8 cellular contexts compared by ENCODE assay signal in genomic region chr14:31208546-31209424, GRCh38. TPM values are rescaled to one million over a fixed set of nuclear protein-coding genes. Genes with fewer than 3 reads are reported as not detected.
A peak's percentile ranks its signal among the peaks of the same experiment; 100 is the strongest.
DNase-seq lines count a peak whose midpoint lies in the region; ATAC-seq, FAIRE-seq and TF ChIP-seq lines count a peak whose summit lies in the region.

No MANE protein-coding gene starts in this region.

- no peak overlapping the region for H3T11ph ChIP-seq in H9 (ENCODE audit: low read length)

- TF ChIP-seq RAD21 in H1 (IDR thresholded peaks at IDR 0.05 in 1 of 2, conservative IDR thresholded peaks at IDR 0.05 in 1 of 2; ENCODE audit: low read depth in 2 of 2, low read length in 2 of 2) = no peak

- no peak for TF ChIP-seq EP300 in H1 (IDR thresholded peaks at IDR 0.05; ENCODE audit: borderline replicate concordance in 1 of 2, low read depth in 2 of 2, low read length in 2 of 2)
- no peak for TF ChIP-seq EP300 in ovary (IDR thresholded peaks at IDR 0.05)

- no peaks in the 10 kb centered on the region for H3K27me3 ChIP-seq in H9 (ENCODE audit: insufficient read depth, low read length)
- H3K27me3 ChIP-seq in H1 (replicated peaks in 1 of 4; ENCODE audit: control insufficient read depth in 3 of 4, extremely low read depth in 1 of 4, insufficient read depth in 3 of 4, low read length in 3 of 4) = no peaks in the 10 kb centered on the region
- no peaks in the 10 kb centered on the region for H3K27me3 ChIP-seq in ovary

- H3K4me1 ChIP-seq in H9 (ENCODE audit: insufficient read depth, low read length) (no peaks in the 10 kb centered on the region), H1 (replicated peaks in 1 of 4; ENCODE audit: control insufficient read depth in 3 of 4, insufficient read depth in 4 of 4, low read length in 3 of 4) (peaks cover 0 to 1% (median 0%) of the 10 kb centered on the region in 4 experiments; a peak in 1 of 7 replicates), ovary (ENCODE audit: insufficient read depth) (peaks cover 3% of the 10 kb centered on the region)

- H2BK120ac ChIP-seq in H9 (ENCODE audit: low read depth, low read length, poor library complexity, severe bottlenecking) = no peak overlapping the region
- peak overlapping the region; percentile 90 for H2BK120ac ChIP-seq in H1 (replicated peaks; ENCODE audit: low read depth, low read length)

- H3K79me2 ChIP-seq in H9 (ENCODE audit: insufficient read depth, low read length) (peaks cover 7% of the 10 kb centered on the region), H1 (ENCODE audit: control insufficient read depth in 1 of 2, insufficient read depth in 2 of 2, low read length in 2 of 2) (peaks cover 4 to 31% of the 10 kb centered on the region in 2 experiments; a peak in 3 of 4 replicates)

- ATAC-seq in HG03280 (IDR thresholded peaks at IDR 0.05; ENCODE audit: unreplicated experiment) = no peak
- no peak for ATAC-seq in GM21526 (IDR thresholded peaks at IDR 0.05; ENCODE audit: low FRiP score, unreplicated experiment)
- ATAC-seq in GM18909 (IDR thresholded peaks at IDR 0.05; ENCODE audit: poor library complexity, unreplicated experiment) = no peak

- H3K23ac ChIP-seq in H9 (ENCODE audit: insufficient read length, low read depth, low read length) (no peak overlapping the region), H1 (ENCODE audit: insufficient read length) (no peak overlapping the region)

- peak overlapping the region; percentile 90 to 91 for H3K4me3 Mint-ChIP-seq in H9

- H2BK12ac ChIP-seq in H9 (ENCODE audit: insufficient read length, low read depth, low read length) (no peak overlapping the region), H1 (ENCODE audit: low read depth, low read length) (no peak overlapping the region; the same call in 1 of the 2 replicates)

- H3K23me2 ChIP-seq in H9 (ENCODE audit: insufficient read length, low read depth, low read length, poor library complexity, severe bottlenecking) = peaks cover 13% of the 10 kb centered on the region
- H3K23me2 ChIP-seq in H1 (ENCODE audit: low read depth, low read length) = peaks cover 10% of the 10 kb centered on the region

- no peaks in the 10 kb centered on the region for H4K20me1 ChIP-seq in H9 (ENCODE audit: control insufficient read depth, insufficient read depth, insufficient read length)
- peaks cover 3 to 8% of the 10 kb centered on the region in 2 experiments for H4K20me1 ChIP-seq in H1 (replicated peaks in 1 of 2; ENCODE audit: control insufficient read depth in 1 of 2, insufficient read depth in 2 of 2, low read length in 2 of 2)

- H2BK15ac ChIP-seq in H9 (ENCODE audit: low read depth, low read length) (no peak overlapping the region), H1 (ENCODE audit: low read length) (0 out of 2 replicates have a peak overlapping the region, but pooled peaks have one; percentile 92)

- H4K5ac ChIP-seq in H9 (ENCODE audit: insufficient read length, low read depth, low read length) = no peak overlapping the region
- H4K5ac ChIP-seq in H1 (ENCODE audit: insufficient read length, low read depth, low read length) = no peak overlapping the region

- peaks cover 0 to 5% (median 0%) of the 10 kb centered on the region in 4 experiments; a peak in 1 of 8 replicates for H3K36me3 ChIP-seq in H1 (ENCODE audit: control insufficient read depth in 2 of 4, insufficient read depth in 4 of 4, low read length in 3 of 4)
- no peaks in the 10 kb centered on the region for H3K36me3 ChIP-seq in ovary

- CTCF ChIA-PET in H1 (lab: Charles Lee; ENCODE audit: partially characterized antibody) = interaction anchor here (0.6 to 3.3 kb wide), 13 partner anchors 9 to 1219 kb away, joined by 3 to 15 read pairs (median 4); no protein-coding TSS in a partner anchor

- H4K8ac ChIP-seq in H9 (replicated peaks; ENCODE audit: insufficient read length, low read depth, low read length) (no peak overlapping the region), H1 (ENCODE audit: extremely low read depth, insufficient read depth, low read length) (no peak overlapping the region)

- H3K18ac ChIP-seq in H9 (ENCODE audit: insufficient read length, low read depth, low read length) (no peak overlapping the region), H1 (ENCODE audit: extremely low read depth, low read length) (peak overlapping the region; percentile 98; the same call in 1 of the 2 replicates)

- H3K36me3 Mint-ChIP-seq in H9 (ENCODE audit: insufficient read depth in 1 of 3, low read depth in 3 of 3) = peaks cover 8 to 15% (median 12%) of the 10 kb centered on the region in 3 experiments; a peak in 6 of 7 replicates

- FAIRE-seq in H1 (lab: Jason Lieb, UNC) = no peak

- no peak overlapping the region for H4K91ac ChIP-seq in H9 (ENCODE audit: insufficient read length, low read depth, low read length)
- H4K91ac ChIP-seq in H1 (replicated peaks; ENCODE audit: insufficient read length, low read length) = peak overlapping the region; percentile 100

- H3K4ac ChIP-seq in H9 (ENCODE audit: low read depth, low read length) (no peak overlapping the region), H1 (replicated peaks; ENCODE audit: insufficient read length, low read depth, low read length) (no peak overlapping the region)

- H3K9me3 ChIP-seq in H9 (ENCODE audit: control insufficient read depth, low read depth, low read length) = no peaks in the 10 kb centered on the region
- H3K9me3 ChIP-seq in H1 (ENCODE audit: insufficient read depth in 2 of 2, low read depth in 1 of 2, low read length in 1 of 2) = no peaks in the 10 kb centered on the region
- no peaks in the 10 kb centered on the region for H3K9me3 ChIP-seq in ovary

- POLR2A ChIA-PET in H1 (lab: Charles Lee; ENCODE audit: partially characterized antibody) = interaction anchor here (0.9 to 4.0 kb wide), 11 partner anchors 8 to 182 kb away, joined by 3 to 23 read pairs (median 4); partner anchors contain the start of gene STRN3

- no CpG with 5 or more reads among the region's 16 CpGs for WGBS in H9 (ENCODE audit: extremely low coverage, insufficient read length, low lambda C conversion rate)
- 86% methylated on average over 16 of the region's 16 CpGs; no CpG with 5 or more reads in 1 of the 2 experiments for WGBS in H1 (ENCODE audit: extremely low coverage in 1 of 2, insufficient coverage in 1 of 2, insufficient read length in 1 of 2, insufficient replicate concordance in 2 of 2, low coverage in 1 of 2, low lambda C conversion rate in 2 of 2, missing lambda C conversion rate in 1 of 2), 2 experiments
- 70 to 75% (median 72%) methylated on average over 16 of the region's 16 CpGs for WGBS in ovary, 3 donors

- H2BK5ac ChIP-seq in H9 (ENCODE audit: insufficient read length, low read length) = no peak overlapping the region
- H2BK5ac ChIP-seq in H1 (ENCODE audit: low read depth, low read length) = peak overlapping the region; percentile 99

- intact Hi-C loops in ovary (cut with DNase I) = loop anchor here in 2 of 4 donors (10.0 kb wide), 2 partner anchors 136 to 146 kb away; no protein-coding TSS in a partner anchor

- H3K27ac ChIP-seq in H9 (ENCODE audit: insufficient read length, low read depth, low read length) = peak overlapping the region; percentile 55
- no peak overlapping the region for H3K27ac ChIP-seq in H1 (ENCODE audit: low read depth, low read length)
- H3K27ac ChIP-seq in ovary = peak overlapping the region; percentile 98 to 99

- no peak for TF ChIP-seq CTCF in H9 (conservative IDR thresholded peaks at IDR 0.05)
- no peak for TF ChIP-seq CTCF in H1 (IDR thresholded peaks at IDR 0.05; ENCODE audit: control extremely low read depth in 1 of 3, insufficient read depth in 1 of 3, low read depth in 1 of 3, low read length in 3 of 3)
- TF ChIP-seq CTCF in ovary (IDR thresholded peaks at IDR 0.05) = no peak

- no peak overlapping the region for H3K56ac ChIP-seq in H9 (ENCODE audit: insufficient read length, low read depth, low read length)
- no peak overlapping the region for H3K56ac ChIP-seq in H1 (replicated peaks; ENCODE audit: insufficient read length, low read depth, low read length)

- H3K4me2 ChIP-seq in H9 (ENCODE audit: insufficient read depth, insufficient read length, low read length) (peak overlapping the region; percentile 88), H1 (ENCODE audit: insufficient read depth in 1 of 2, low read depth in 2 of 2, low read length in 2 of 2) (peak overlapping the region; percentile 93 to 98)

- peaks cover 22 to 26% of the 10 kb centered on the region in 2 experiments for H3K4me1 Mint-ChIP-seq in H9

- peak overlapping the region in 1 of 3 experiments; percentile 99; a peak in 2 of 7 replicates for H3K27ac Mint-ChIP-seq in H9

- peaks cover 0 to 3% of the 10 kb centered on the region in 2 experiments; a peak in 2 of 5 replicates for H3K9me3 Mint-ChIP-seq in H9

- no peaks in the 10 kb centered on the region for H3K27me3 Mint-ChIP-seq in H9 (ENCODE audit: low read depth)

- H2AFZ ChIP-seq in H9 (ENCODE audit: low read length) (no peak overlapping the region), H1 (ENCODE audit: low read length) (peak overlapping the region; percentile 90)

- H3K4me3 ChIP-seq in H1 (ENCODE audit: extremely low read depth in 1 of 4, insufficient read depth in 2 of 4, low read depth in 3 of 4, low read length in 4 of 4) (peak overlapping the region; percentile 73 to 99 (median 80)), ovary (peak overlapping the region; percentile 83)

- H2AK5ac ChIP-seq in H9 (ENCODE audit: insufficient read length, low read length) (no peak overlapping the region), H1 (ENCODE audit: low read depth, low read length) (no peak overlapping the region)

- peak overlapping the region; percentile 63 for H3K9ac ChIP-seq in H9 (ENCODE audit: extremely low read depth, insufficient read length, low read length)
- H3K9ac ChIP-seq in H1 (replicated peaks in 1 of 4; ENCODE audit: extremely low read depth in 1 of 4, low read depth in 3 of 4, low read length in 3 of 4) = peak overlapping the region in 2 of 4 experiments; percentile 92 to 98; a peak in 4 of 7 replicates

- H3K79me1 ChIP-seq in H9 (ENCODE audit: insufficient read depth, low read depth, low read length, poor library complexity, severe bottlenecking) (no peaks in the 10 kb centered on the region), H1 (ENCODE audit: low read depth, low read length) (no peaks in the 10 kb centered on the region)

- TF ChIP-seq POLR2A in H1 (IDR thresholded peaks at IDR 0.05; ENCODE audit: control extremely low read depth in 1 of 2, low read depth in 2 of 2, low read length in 2 of 2) (no peak), ovary (IDR thresholded peaks at IDR 0.05) (no peak)

- DNase-seq in H9 = no peak
- peak; percentile 30 for DNase-seq in UCSD-AML1 (lab: John Stamatoyannopoulos, UW; ENCODE audit: unreplicated experiment)
- DNase-seq in H1 (ENCODE audit: low read depth in 1 of 2, low spot score in 2 of 2) = no peak
- peak in 1 of 5 donors; percentile 29 for DNase-seq in ovary
- no peak for DNase-seq in AG20443 (ENCODE audit: low spot score)

- H3K14ac ChIP-seq in H9 (ENCODE audit: insufficient read depth, low read length) = no peak overlapping the region
- no peak overlapping the region for H3K14ac ChIP-seq in H1 (ENCODE audit: insufficient read length)

- no peak overlapping the region for H2BK20ac ChIP-seq in H9 (ENCODE audit: low read depth, low read length, poor library complexity, severe bottlenecking)
- H2BK20ac ChIP-seq in H1 (ENCODE audit: low read length) = peak overlapping the region; percentile 55; the same call in 1 of the 2 replicates

RNA-seq across cellular contexts. Expression of gene HECTD1, which starts 1.2 kb away (rescaled TPM):
- total RNA-seq in H9 (2021) (121 and 135 TPM in 2 replicates), ovary (100 to 1,000 TPM; 124 to 186 (median 151) TPM)
- total RNA-seq in H1 (2021; fragmentation: NEBNext Ultra II Directional; extraction: Animal tissue kit (Norgen Biotek cat#: 25700)) = 105 and 110 TPM in 2 replicates
- polyA plus RNA-seq in H1 (2011; rRNA removed) (28.4 and 44.7 TPM in 2 replicates), ovary (10 to 100 TPM; 59.7 to 79.4 TPM)
- polyA plus RNA-seq in H1 (2011; cell fraction: cytosol; rRNA removed) = 45.2 TPM
- 66.7 TPM for polyA plus RNA-seq in H1 (2011; cell fraction: nucleus; rRNA removed)
- polyA plus RNA-seq in H1 (2012, experiment 1 of 2) = 40.4 to 57.9 TPM (median 52.3 TPM) in 4 replicates
- polyA plus RNA-seq in H1 (2012, experiment 2 of 2) = 3.0 TPM
- polyA plus RNA-seq in H1 (2013, experiment 1 of 2) = 48.3 TPM
- 49.3 TPM for polyA plus RNA-seq in H1 (2013, experiment 2 of 2)
- 224 and 290 TPM in 2 replicates for polyA minus RNA-seq in H1 (2011; rRNA and poly(A)+ RNA removed)
- polyA minus RNA-seq in H1 (2011; cell fraction: cytosol; rRNA and poly(A)+ RNA removed) = 72.8 TPM
- 179 TPM for polyA minus RNA-seq in H1 (2011; cell fraction: nucleus; rRNA and poly(A)+ RNA removed)
